ENCODE assay signal across 2 cellular contexts in genomic region chr14:51448831-51449665, GRCh38.
TF ChIP-seq lines count a peak whose summit lies in the region.

No MANE protein-coding gene starts in this region.

TF ChIP-seq in liver, 16 proteins besides CTCF, POLR2A, EP300 and RAD21 (continued from another document):
- TF ChIP-seq REST (IDR thresholded peaks at IDR 0.05) (peak; percentile 34), ATF3 (IDR thresholded peaks at IDR 0.05) (no peak), NR2F2 (IDR thresholded peaks at IDR 0.05) (peak; percentile 81)

TF ChIP-seq in HepG2, 621 proteins besides CTCF, POLR2A, EP300 and RAD21 (continued from another document):
- TF ChIP-seq KLF16 (CRISPR knock-in tag; IDR thresholded peaks at IDR 0.05) (no peak), ZMYM3 (CRISPR knock-in tag; IDR thresholded peaks at IDR 0.05) (no peak), MED1 (CRISPR knock-in tag; IDR thresholded peaks at IDR 0.05) (no peak), LRRFIP1 (CRISPR knock-in tag; conservative IDR thresholded peaks at IDR 0.05) (no peak), HNRNPH1 (optimal IDR thresholded peaks at IDR 0.05; ENCODE audit: low read depth, low read length) (no peak), FOXK1 (CRISPR knock-in tag; IDR thresholded peaks at IDR 0.05; ENCODE audit: borderline replicate concordance, low read depth) (no peak), HOMEZ (CRISPR knock-in tag; IDR thresholded peaks at IDR 0.05; ENCODE audit: low read depth) (no peak), POLR2AphosphoS5 (IDR thresholded peaks at IDR 0.05; ENCODE audit: low read depth, low read length) (no peak), MZF1 (CRISPR knock-in tag; IDR thresholded peaks at IDR 0.05; ENCODE audit: borderline replicate concordance) (no peak), ZNF776 (CRISPR knock-in tag; IDR thresholded peaks at IDR 0.05) (no peak)
TF ChIP-seq in HepG2: peak in this region for 0.
